Comparison of ENCODE assay signal across 21 cellular contexts in the genomic region with DNA sequence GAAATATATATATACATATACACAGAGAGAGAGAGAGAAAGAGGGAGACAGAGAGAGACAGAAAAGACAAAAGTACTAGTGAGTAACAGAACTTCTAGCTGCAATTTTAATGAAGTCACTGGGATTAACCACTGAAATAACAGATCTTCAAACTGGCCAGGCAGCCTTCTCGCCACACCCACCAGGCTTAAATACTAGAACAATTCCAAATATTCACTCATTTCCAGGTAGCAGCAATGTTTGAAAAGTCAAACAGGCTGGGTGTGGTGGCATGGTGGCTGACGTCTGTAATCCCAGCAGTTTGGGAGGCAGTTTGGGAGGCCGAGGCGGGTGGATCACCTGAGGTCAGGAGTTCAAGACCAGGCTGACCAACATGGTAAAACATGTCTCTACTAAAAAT. TPM values are rescaled to one million over a fixed set of nuclear protein-coding genes. Genes with fewer than 3 reads are reported as not detected.
DNase-seq lines count a peak whose midpoint lies in the region; ATAC-seq, FAIRE-seq and TF ChIP-seq lines count a peak whose summit lies in the region.
"Had no signal": no experiment of that assay in that cellular context is flagged by ENCODE, and none has a peak within 500 bp of the region (broad histone marks: within the 10 kb centered on the region; RNA-seq: fewer than 3 reads in every experiment).

No MANE protein-coding gene starts in this region.

- WGBS in trophoblast cell (ENCODE audit: extremely low coverage, insufficient coverage, insufficient read length), result no CpG with 5 or more reads among the region's 4 CpGs

- no peak overlapping the region for H2BK12ac ChIP-seq in trophoblast cell (ENCODE audit: low read length)

- H3K27me3 ChIP-seq in bronchial epithelial cell (ENCODE audit: control insufficient read depth, insufficient read depth, low read length) (no peaks in the 10 kb centered on the region), trophoblast cell (ENCODE audit: insufficient read depth, low read length) (no peaks in the 10 kb centered on the region)
- H3K27me3 ChIP-seq: pancreas had no signal

- H3K36me3 ChIP-seq in OCI-LY7 (ENCODE audit: insufficient read depth, low read length) (peaks cover 98% of the 10 kb centered on the region), bronchial epithelial cell (ENCODE audit: control insufficient read depth, insufficient read depth, low read length) (peaks cover 31% of the 10 kb centered on the region), trophoblast cell (ENCODE audit: control insufficient read depth in 1 of 2, insufficient read depth in 2 of 2, low read length in 2 of 2) (peaks cover 25 to 51% of the 10 kb centered on the region in 2 experiments)

- no peak for DNase-seq in activated CD4-positive, alpha-beta T cell treated with anti-CD3 and anti-CD28 coated beads for 36 hours
- no peak for DNase-seq in activated CD4-positive, alpha-beta T cell treated with anti-CD3 and anti-CD28 coated beads for 48 hours
- DNase-seq in OCI-LY7 (ENCODE audit: low spot score), result no peak
- peak; percentile 38 for DNase-seq in bronchial epithelial cell (ENCODE audit: low read depth)
- DNase-seq in trophoblast cell, result peak; percentile 85 to 93
- DNase-seq in amniotic stem cell (lab: John Stamatoyannopoulos, UW), result no peak
- no peak for DNase-seq in SIG-M5 (lab: John Stamatoyannopoulos, UW)
- DNase-seq: 8988T; activated naive CD4-positive, alpha-beta T cell; DND-41; effector memory CD4-positive, alpha-beta T cell; left ventricle myocardium inferior; NCI-H1048; NCI-H69; OCI-M1; pancreas had no signal

- intact Hi-C loops in activated CD4-positive, alpha-beta T cell treated with anti-CD3 and anti-CD28 coated beads for 36 hours (cut with DNase I, micrococcal nuclease), result no loop called here
- intact Hi-C loops in OCI-LY7 (cut with micrococcal nuclease; ENCODE audit: unreplicated experiment), result loop anchor here (10.0 kb wide), 1 partner anchor 338 kb away; no protein-coding TSS in a partner anchor

- no peak for FAIRE-seq in bronchial epithelial cell (lab: Jason Lieb, UNC)
- FAIRE-seq: frontal cortex, K562, pancreas had no signal

- H3K27ac Mint-ChIP-seq in activated CD4-positive, alpha-beta T cell treated with anti-CD3 and anti-CD28 coated beads for 36 hours, result peak overlapping the region; percentile 61

- H2AK5ac ChIP-seq in trophoblast cell (ENCODE audit: low read length), result no peak overlapping the region

- no peak overlapping the region for H3K23ac ChIP-seq in trophoblast cell (ENCODE audit: low read length)

- H4K20me1 ChIP-seq in OCI-LY7 (ENCODE audit: insufficient read depth, low read length), result peaks cover 38% of the 10 kb centered on the region

- H3K18ac ChIP-seq in trophoblast cell (ENCODE audit: low read length), result no peak overlapping the region

- H3K4me3 ChIP-seq in OCI-LY7 (ENCODE audit: low read depth, low read length, poor library complexity, severe bottlenecking) (no peak overlapping the region), bronchial epithelial cell (ENCODE audit: low read depth, low read length) (no peak overlapping the region), trophoblast cell (ENCODE audit: low read depth, low read length) (no peak overlapping the region)
- H3K4me3 ChIP-seq: K562, left ventricle myocardium inferior, pancreas, smooth muscle cell had no signal

- H3K9me3 Mint-ChIP-seq in activated CD4-positive, alpha-beta T cell treated with anti-CD3 and anti-CD28 coated beads for 36 hours (ENCODE audit: low read depth), result no peaks in the 10 kb centered on the region

- peaks cover 70% of the 10 kb centered on the region for H3K79me2 ChIP-seq in OCI-LY7 (ENCODE audit: insufficient read depth, low read depth, low read length)
- peaks cover 15% of the 10 kb centered on the region for H3K79me2 ChIP-seq in trophoblast cell (ENCODE audit: control insufficient read depth, insufficient read depth, low read length, poor library complexity)

- H3K27ac ChIP-seq in OCI-LY7 (ENCODE audit: low read depth, low read length, poor library complexity, severe bottlenecking) (peak overlapping the region; percentile 26), trophoblast cell (ENCODE audit: low read depth, low read length) (peak overlapping the region; percentile 19)
- H3K27ac ChIP-seq: C4-2B, left ventricle myocardium inferior, pancreas had no signal

- H3K36me3 Mint-ChIP-seq in activated CD4-positive, alpha-beta T cell treated with anti-CD3 and anti-CD28 coated beads for 36 hours (ENCODE audit: low read depth), result peaks cover 61% of the 10 kb centered on the region

- H3K4me2 ChIP-seq in OCI-LY7 (ENCODE audit: low read length) (0 out of 2 replicates have a peak overlapping the region, but pooled peaks have one; percentile 11), trophoblast cell (ENCODE audit: low read length) (no peak overlapping the region)
- H3K4me2 ChIP-seq: smooth muscle cell had no signal

- no peaks in the 10 kb centered on the region for H3K27me3 Mint-ChIP-seq in activated CD4-positive, alpha-beta T cell treated with anti-CD3 and anti-CD28 coated beads for 36 hours

- no peaks in the 10 kb centered on the region for H3K9me2 ChIP-seq in OCI-LY7 (ENCODE audit: insufficient read depth, low read length)

- H3K4me1 ChIP-seq in OCI-LY7 (ENCODE audit: insufficient read depth, low read length, poor library complexity, severe bottlenecking) (peaks cover 36% of the 10 kb centered on the region), trophoblast cell (ENCODE audit: control insufficient read depth in 1 of 2, insufficient read depth in 2 of 2, low read length in 2 of 2) (peaks cover 0 to 4% of the 10 kb centered on the region in 2 experiments)

- CTCF ChIA-PET in activated CD4-positive, alpha-beta T cell treated with anti-CD3 and anti-CD28 coated beads for 36 hours (lab: Charles Lee), result interaction anchor here (2.8 kb wide), 1 partner anchor 53 kb away, joined by 13 read pairs; no protein-coding TSS in a partner anchor
- CTCF ChIA-PET in OCI-LY7 (lab: Charles Lee; ENCODE audit: unreplicated experiment), result interaction anchor here (1.3 kb wide), 1 partner anchor 53 kb away, joined by 4 read pairs; no protein-coding TSS in a partner anchor

- no peak overlapping the region for H3K4me3 Mint-ChIP-seq in activated CD4-positive, alpha-beta T cell treated with anti-CD3 and anti-CD28 coated beads for 36 hours

- H2BK120ac ChIP-seq in trophoblast cell (ENCODE audit: insufficient read depth, low read length, poor library complexity), result no peak overlapping the region

- H3K79me1 ChIP-seq in trophoblast cell (ENCODE audit: low read length), result peaks cover 5% of the 10 kb centered on the region

- H4K12ac ChIP-seq in trophoblast cell (ENCODE audit: low read depth, low read length), result no peak overlapping the region

- POLR2A ChIA-PET in activated CD4-positive, alpha-beta T cell treated with anti-CD3 and anti-CD28 coated beads for 36 hours (lab: Charles Lee), result no interaction called here
- POLR2A ChIA-PET in OCI-LY7 (lab: Charles Lee), result interaction anchor here (0.6 to 2.0 kb wide), 7 partner anchors 9 to 287 kb away, joined by 3 to 6 read pairs (median 3); partner anchors contain the start of genes AKR1A1 and MAST2

- H3K14ac ChIP-seq in trophoblast cell (ENCODE audit: low read length), result no peak overlapping the region

- no TSS peak for BruUV-seq in OCI-LY7 (replicated peaks; lab: Mats Ljungman, UMichigan)

- H3K4me1 Mint-ChIP-seq in activated CD4-positive, alpha-beta T cell treated with anti-CD3 and anti-CD28 coated beads for 36 hours, result peaks cover 28% of the 10 kb centered on the region

- TF ChIP-seq CTCF in OCI-LY7 (conservative IDR thresholded peaks at IDR 0.05; ENCODE audit: low read length) (no peak), bronchial epithelial cell (IDR thresholded peaks at IDR 0.05; ENCODE audit: insufficient read depth, low read length, severe bottlenecking) (no peak)

- H3K9me3 ChIP-seq in OCI-LY7 (ENCODE audit: low read length) (no peaks in the 10 kb centered on the region), trophoblast cell (ENCODE audit: insufficient read depth, low read depth, low read length) (no peaks in the 10 kb centered on the region)
- H3K9me3 ChIP-seq: left ventricle myocardium inferior, pancreas had no signal

- H4K91ac ChIP-seq in trophoblast cell (ENCODE audit: low read depth, low read length), result no peak overlapping the region

- no peak overlapping the region for H3K4ac ChIP-seq in trophoblast cell (ENCODE audit: low read depth, low read length)

- no peak overlapping the region for H4K8ac ChIP-seq in trophoblast cell (ENCODE audit: low read depth, low read length)

- H2AFZ ChIP-seq in OCI-LY7 (ENCODE audit: low read length) (no peak overlapping the region), trophoblast cell (ENCODE audit: insufficient read depth, low read length, poor library complexity) (no peak overlapping the region)

- no peak overlapping the region for H2BK5ac ChIP-seq in trophoblast cell (ENCODE audit: low read depth, low read length, poor library complexity)

- H3K9ac ChIP-seq in trophoblast cell (ENCODE audit: low read length), result no peak overlapping the region

- no peak for ATAC-seq in activated CD4-positive, alpha-beta T cell treated with anti-CD3 and anti-CD28 coated beads for 36 hours
- ATAC-seq in HG03139 (IDR thresholded peaks at IDR 0.05; ENCODE audit: unreplicated experiment), result no peak
- ATAC-seq: K562, pancreas had no signal

RNA-seq across cellular contexts. Expression of gene PRDX1, which starts 5.2 kb away (rescaled TPM):
- total RNA-seq in activated CD4-positive, alpha-beta T cell treated with anti-CD3 and anti-CD28 coated beads for 36 hours, result 100 to 1,000 TPM; 473 to 580 TPM
- total RNA-seq in OCI-LY7 (2014; rRNA removed; shearing (Covaris generic)), result 725 and 814 TPM in 2 replicates
- total RNA-seq in OCI-LY7 (2022) (851 and 938 TPM in 2 replicates), bronchial epithelial cell (403 and 721 TPM in 2 replicates)
- 683 and 706 TPM in 2 replicates for polyA plus RNA-seq in trophoblast cell (2013)

RNA-seq across cellular contexts. Expression of gene MMACHC, which starts 16.4 kb away (rescaled TPM):
- 1 to 10 TPM; 8.1 to 9.6 TPM for total RNA-seq in activated CD4-positive, alpha-beta T cell treated with anti-CD3 and anti-CD28 coated beads for 36 hours
- 7.6 and 8.1 TPM in 2 replicates for total RNA-seq in OCI-LY7 (2014; rRNA removed; shearing (Covaris generic))
- 13.3 and 15.9 TPM in 2 replicates for total RNA-seq in OCI-LY7 (2022)
- 0.77 and 1.1 TPM in 2 replicates for total RNA-seq in bronchial epithelial cell
- 5.5 and 5.7 TPM in 2 replicates for polyA plus RNA-seq in trophoblast cell (2013)

RNA-seq across cellular contexts. Expression of gene CCDC163, which starts 16.6 kb away (rescaled TPM):
- 1 to 10 TPM; 3.5 to 4.4 TPM for total RNA-seq in activated CD4-positive, alpha-beta T cell treated with anti-CD3 and anti-CD28 coated beads for 36 hours
- 2.9 and 7.4 TPM in 2 replicates for total RNA-seq in OCI-LY7 (2014; rRNA removed; shearing (Covaris generic))
- total RNA-seq in OCI-LY7 (2022) (17.2 and 21.1 TPM in 2 replicates), bronchial epithelial cell (0.26 and 0.64 TPM in 2 replicates)
- polyA plus RNA-seq in trophoblast cell (2013), result 3.0 TPM in 2 replicates

RNA-seq across cellular contexts. Expression of gene TESK2, which starts 25.5 kb away (rescaled TPM):
- 1 to 10 TPM; 3.1 to 3.3 TPM for total RNA-seq in activated CD4-positive, alpha-beta T cell treated with anti-CD3 and anti-CD28 coated beads for 36 hours
- total RNA-seq in OCI-LY7 (2014; rRNA removed; shearing (Covaris generic)), result 4.9 and 5.0 TPM in 2 replicates
- total RNA-seq in OCI-LY7 (2022), result 6.6 and 9.2 TPM in 2 replicates
- 1.6 and 2.0 TPM in 2 replicates for total RNA-seq in bronchial epithelial cell
- polyA plus RNA-seq in trophoblast cell (2013), result 5.2 and 5.5 TPM in 2 replicates

RNA-seq across cellular contexts. Expression of gene AKR1A1, which starts 34.2 kb away (rescaled TPM):
- total RNA-seq in activated CD4-positive, alpha-beta T cell treated with anti-CD3 and anti-CD28 coated beads for 36 hours, result 100 to 1,000 TPM; 140 to 181 TPM
- total RNA-seq in OCI-LY7 (2014; rRNA removed; shearing (Covaris generic)), result 110 and 142 TPM in 2 replicates
- 141 and 152 TPM in 2 replicates for total RNA-seq in OCI-LY7 (2022)
- 109 and 145 TPM in 2 replicates for total RNA-seq in bronchial epithelial cell
- polyA plus RNA-seq in trophoblast cell (2013), result 105 and 110 TPM in 2 replicates

Comparison
In these comparisons a context has a peak if more than half of its experiments do, and no peak if none do; other contexts are left out.
1. DNase-seq: peak in bronchial epithelial cell (single experiment) and trophoblast cell (2 of 2); none in activated CD4-positive, alpha-beta T cell treated with anti-CD3 and anti-CD28 coated beads for 36 hours (single experiment), activated CD4-positive, alpha-beta T cell treated with anti-CD3 and anti-CD28 coated beads for 48 hours (single experiment), OCI-LY7 (single experiment), amniotic stem cell (single experiment) and SIG-M5 (single experiment).